ENCODE assay signal across 10 cellular contexts in genomic region chr5:132462856-132463745, GRCh38. TPM values are rescaled to one million over a fixed set of nuclear protein-coding genes. Genes with fewer than 3 reads are reported as not detected.
DNase-seq lines count a peak whose midpoint lies in the region; ATAC-seq and TF ChIP-seq lines count a peak whose summit lies in the region.
"Had no signal": no experiment of that assay in that cellular context is flagged by ENCODE, and none has a peak within 500 bp of the region (broad histone marks: within the 10 kb centered on the region; RNA-seq: fewer than 3 reads in every experiment).

No MANE protein-coding gene starts in this region.

- H3K36me3 ChIP-seq in smooth muscle cell (ENCODE audit: low read depth) = no peaks in the 10 kb centered on the region

- peak overlapping the region; percentile 91 for H3K27ac Mint-ChIP-seq in activated naive CD4-positive, alpha-beta T cell treated with anti-CD3 and anti-CD28 coated beads, Interleukin-2, amount 10 ng/mL, durations not matched to agents 7 days and 5 days
- no peak overlapping the region for H3K27ac Mint-ChIP-seq in activated T-helper 17 cell treated with anti-CD3 and anti-CD28 coated beads, Interleukin-2, amount 50 U/mL, for 72 hours
- H3K27ac Mint-ChIP-seq in type B pancreatic cell = peak overlapping the region; percentile 69

- TF ChIP-seq CTCF in type B pancreatic cell (conservative IDR thresholded peaks at IDR 0.05) = no peak
- TF ChIP-seq CTCF in smooth muscle cell (IDR thresholded peaks at IDR 0.05; ENCODE audit: borderline replicate concordance, insufficient read depth, poor library complexity, severe bottlenecking) = no peak

- no peaks in the 10 kb centered on the region for H3K9me3 Mint-ChIP-seq in activated naive CD4-positive, alpha-beta T cell treated with anti-CD3 and anti-CD28 coated beads, Interleukin-2, amount 10 ng/mL, durations not matched to agents 7 days and 5 days
- no peaks in the 10 kb centered on the region for H3K9me3 Mint-ChIP-seq in activated T-helper 17 cell treated with anti-CD3 and anti-CD28 coated beads, Interleukin-2, amount 50 U/mL, for 72 hours
- H3K9me3 Mint-ChIP-seq in type B pancreatic cell = no peaks in the 10 kb centered on the region

- H3F3A ChIP-seq in smooth muscle cell (ENCODE audit: low read depth) = peaks cover 9% of the 10 kb centered on the region

- no peak overlapping the region for H3K4me2 ChIP-seq in smooth muscle cell

- H3K4me3 ChIP-seq in smooth muscle cell = no peak overlapping the region

- H3K36me3 Mint-ChIP-seq in activated naive CD4-positive, alpha-beta T cell treated with anti-CD3 and anti-CD28 coated beads, Interleukin-2, amount 10 ng/mL, durations not matched to agents 7 days and 5 days = peaks cover 52% of the 10 kb centered on the region
- peaks cover 11% of the 10 kb centered on the region for H3K36me3 Mint-ChIP-seq in activated T-helper 17 cell treated with anti-CD3 and anti-CD28 coated beads, Interleukin-2, amount 50 U/mL, for 72 hours (ENCODE audit: low read depth)
- H3K36me3 Mint-ChIP-seq in type B pancreatic cell = peaks cover 3% of the 10 kb centered on the region

- H2AFZ ChIP-seq in smooth muscle cell (ENCODE audit: low read depth) = no peak overlapping the region

- no peak overlapping the region for H3K27ac ChIP-seq in smooth muscle cell (ENCODE audit: low read depth)

- no peak overlapping the region for H3K9ac ChIP-seq in smooth muscle cell (ENCODE audit: low read depth)

- DNase-seq in activated naive CD4-positive, alpha-beta T cell treated with anti-CD3 and anti-CD28 coated beads, Interleukin-2, amount 10 ng/mL, durations not matched to agents 7 days and 5 days = peak; percentile 17
- no peak for DNase-seq in activated naive CD4-positive, alpha-beta T cell treated with anti-CD3 and anti-CD28 coated beads, Interleukin-2, amount 50 U/mL, for 16 hours
- DNase-seq in mesenteric fat pad (ENCODE audit: low spot score) (peak; percentile 67), type B pancreatic cell (ENCODE audit: extremely low spot score, unreplicated experiment) (no peak), dedifferentiated amniotic fluid mesenchymal stem cell (ENCODE audit: extremely low spot score) (no peak), smooth muscle cell (lab: John Stamatoyannopoulos, UW; ENCODE audit: unreplicated experiment) (no peak)
- DNase-seq: KBM-7, right cardiac atrium had no signal

- H4K20me1 ChIP-seq in smooth muscle cell (ENCODE audit: low read depth) = no peaks in the 10 kb centered on the region

- H3K79me2 ChIP-seq in smooth muscle cell (ENCODE audit: low read depth) = no peaks in the 10 kb centered on the region

- no peaks in the 10 kb centered on the region for H3K27me3 ChIP-seq in smooth muscle cell (ENCODE audit: low read depth)

- H3K9me3 ChIP-seq in smooth muscle cell (replicated peaks; ENCODE audit: low read depth) = no peaks in the 10 kb centered on the region

- no peaks in the 10 kb centered on the region for H3K27me3 Mint-ChIP-seq in activated naive CD4-positive, alpha-beta T cell treated with anti-CD3 and anti-CD28 coated beads, Interleukin-2, amount 10 ng/mL, durations not matched to agents 7 days and 5 days
- no peaks in the 10 kb centered on the region for H3K27me3 Mint-ChIP-seq in activated T-helper 17 cell treated with anti-CD3 and anti-CD28 coated beads, Interleukin-2, amount 50 U/mL, for 72 hours
- no peaks in the 10 kb centered on the region for H3K27me3 Mint-ChIP-seq in type B pancreatic cell

- H3K4me1 Mint-ChIP-seq in activated naive CD4-positive, alpha-beta T cell treated with anti-CD3 and anti-CD28 coated beads, Interleukin-2, amount 10 ng/mL, durations not matched to agents 7 days and 5 days = peaks cover 98% of the 10 kb centered on the region
- H3K4me1 Mint-ChIP-seq in activated T-helper 17 cell treated with anti-CD3 and anti-CD28 coated beads, Interleukin-2, amount 50 U/mL, for 72 hours = peaks cover 68% of the 10 kb centered on the region
- peaks cover 38% of the 10 kb centered on the region for H3K4me1 Mint-ChIP-seq in type B pancreatic cell (ENCODE audit: unreplicated experiment)

- 86% methylated on average over 10 of the region's 10 CpGs for WGBS in smooth muscle cell (ENCODE audit: low lambda C conversion rate)

- CTCF ChIA-PET in activated naive CD4-positive, alpha-beta T cell treated with anti-CD3 and anti-CD28 coated beads, Interleukin-2, amount 10 ng/mL, durations not matched to agents 7 days and 5 days (lab: Charles Lee) = interaction anchor here (4.8 to 6.5 kb wide), 3 partner anchors 15 to 43 kb away, joined by 28 to 63 read pairs (median 31); no protein-coding TSS in a partner anchor

- ATAC-seq in activated T-helper 17 cell treated with anti-CD3 and anti-CD28 coated beads, Interleukin-2, amount 50 U/mL, for 72 hours (replicated peaks) = no peak
- ATAC-seq in HG02884 (IDR thresholded peaks at IDR 0.05; ENCODE audit: unreplicated experiment) = no peak

- H3K4me3 Mint-ChIP-seq in activated naive CD4-positive, alpha-beta T cell treated with anti-CD3 and anti-CD28 coated beads, Interleukin-2, amount 10 ng/mL, durations not matched to agents 7 days and 5 days = peak overlapping the region; percentile 50
- H3K4me3 Mint-ChIP-seq in activated T-helper 17 cell treated with anti-CD3 and anti-CD28 coated beads, Interleukin-2, amount 50 U/mL, for 72 hours = peak overlapping the region; percentile 69
- peak overlapping the region; percentile 21 for H3K4me3 Mint-ChIP-seq in type B pancreatic cell

- peaks cover 9% of the 10 kb centered on the region for H3K4me1 ChIP-seq in smooth muscle cell (ENCODE audit: low read depth)

RNA-seq across cellular contexts. Expression of gene IRF1, which starts 27.5 kb away (rescaled TPM):
- total RNA-seq in activated T-helper 17 cell treated with anti-CD3 and anti-CD28 coated beads, Interleukin-2, amount 50 U/mL, for 72 hours = 100 to 1,000 TPM; 125 to 174 TPM
- total RNA-seq in mesenteric fat pad (61.1 TPM), type B pancreatic cell (ENCODE audit: low replicate concordance) (50.1 and 77.4 TPM in 2 replicates), smooth muscle cell (15.7 and 18.0 TPM in 2 replicates)
- 19.1 and 25.5 TPM in 2 replicates for polyA plus RNA-seq in smooth muscle cell

Comparison
In these comparisons a context has a peak if more than half of its experiments do, and no peak if none do; other contexts are left out.
1. DNase-seq: peak in activated naive CD4-positive, alpha-beta T cell treated with anti-CD3 and anti-CD28 coated beads, Interleukin-2, amount 10 ng/mL, durations not matched to agents 7 days and 5 days (single experiment) and mesenteric fat pad (single experiment); none in activated naive CD4-positive, alpha-beta T cell treated with anti-CD3 and anti-CD28 coated beads, Interleukin-2, amount 50 U/mL, for 16 hours (single experiment), type B pancreatic cell (single experiment), dedifferentiated amniotic fluid mesenchymal stem cell (single experiment) and smooth muscle cell (single experiment).
2. Peak in every context shown above with its lines, with median percentiles within 50 percentile points of each other: H3K4me3 Mint-ChIP-seq.